In genomic region chr7:76397409-76398183, GRCh38 we compare ENCODE assay signal across 1 cellular context.
TF ChIP-seq lines count a peak whose summit lies in the region.

No MANE protein-coding gene starts in this region.

TF ChIP-seq in K562, 482 proteins besides CTCF, POLR2A, EP300 and RAD21 (continued from another document and continues in another):
- peak; percentile 99 for TF ChIP-seq MGA (IDR thresholded peaks at IDR 0.05)
- peak; percentile 51; the same call in 1 of the 2 replicates for TF ChIP-seq ZKSCAN1 (IDR thresholded peaks at IDR 0.05; ENCODE audit: low read depth, low read length)
- TF ChIP-seq, protein P1, sequence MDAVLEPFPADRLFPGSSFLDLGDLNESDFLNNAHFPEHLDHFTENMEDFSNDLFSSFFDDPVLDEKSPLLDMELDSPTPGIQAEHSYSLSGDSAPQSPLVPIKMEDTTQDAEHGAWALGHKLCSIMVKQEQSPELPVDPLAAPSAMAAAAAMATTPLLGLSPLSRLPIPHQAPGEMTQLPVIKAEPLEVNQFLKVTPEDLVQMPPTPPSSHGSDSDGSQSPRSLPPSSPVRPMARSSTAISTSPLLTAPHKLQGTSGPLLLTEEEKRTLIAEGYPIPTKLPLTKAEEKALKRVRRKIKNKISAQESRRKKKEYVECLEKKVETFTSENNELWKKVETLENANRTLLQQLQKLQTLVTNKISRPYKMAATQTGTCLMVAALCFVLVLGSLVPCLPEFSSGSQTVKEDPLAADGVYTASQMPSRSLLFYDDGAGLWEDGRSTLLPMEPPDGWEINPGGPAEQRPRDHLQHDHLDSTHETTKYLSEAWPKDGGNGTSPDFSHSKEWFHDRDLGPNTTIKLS (IDR thresholded peaks at IDR 0.05; ENCODE audit: borderline replicate concordance, low read depth), result peak; percentile 48; the same call in 1 of the 2 replicates
- no peak for TF ChIP-seq NUFIP1 (IDR thresholded peaks at IDR 0.05; ENCODE audit: partially characterized antibody)
- TF ChIP-seq ZNF175 (CRISPR knock-in tag; IDR thresholded peaks at IDR 0.05; ENCODE audit: low read depth), result no peak
- no peak; the same call in 1 of the 2 replicates for TF ChIP-seq MYNN (IDR thresholded peaks at IDR 0.05)
- no peak for TF ChIP-seq MYNN (CRISPR knock-in tag; IDR thresholded peaks at IDR 0.05)
- no peak for TF ChIP-seq ID3 (CRISPR knock-in tag; IDR thresholded peaks at IDR 0.05)
- TF ChIP-seq ID3 (tag; IDR thresholded peaks at IDR 0.05), result peak; percentile 85
- 0 out of 2 replicates have a peak, but pooled peaks have one; percentile 59 for TF ChIP-seq ZNF57 (CRISPR knock-in tag; IDR thresholded peaks at IDR 0.05)
- 0 out of 2 replicates have a peak, but pooled peaks have one; percentile 16 for TF ChIP-seq NFE2 (IDR thresholded peaks at IDR 0.05; ENCODE audit: low read depth)
- TF ChIP-seq EP400 (IDR thresholded peaks at IDR 0.05), result peak; percentile 95
- TF ChIP-seq RHOXF2B (CRISPR knock-in tag; conservative IDR thresholded peaks at IDR 0.05), result peak; percentile 43; the same call in 1 of the 2 replicates
- TF ChIP-seq SUPT5H (IDR thresholded peaks at IDR 0.05), result peak; percentile 82
- TF ChIP-seq, protein P2, sequence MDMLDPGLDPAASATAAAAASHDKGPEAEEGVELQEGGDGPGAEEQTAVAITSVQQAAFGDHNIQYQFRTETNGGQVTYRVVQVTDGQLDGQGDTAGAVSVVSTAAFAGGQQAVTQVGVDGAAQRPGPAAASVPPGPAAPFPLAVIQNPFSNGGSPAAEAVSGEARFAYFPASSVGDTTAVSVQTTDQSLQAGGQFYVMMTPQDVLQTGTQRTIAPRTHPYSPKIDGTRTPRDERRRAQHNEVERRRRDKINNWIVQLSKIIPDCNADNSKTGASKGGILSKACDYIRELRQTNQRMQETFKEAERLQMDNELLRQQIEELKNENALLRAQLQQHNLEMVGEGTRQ (CRISPR knock-in tag; IDR thresholded peaks at IDR 0.05), result peak; percentile 39; the same call in 1 of the 2 replicates
- TF ChIP-seq, protein P3, sequence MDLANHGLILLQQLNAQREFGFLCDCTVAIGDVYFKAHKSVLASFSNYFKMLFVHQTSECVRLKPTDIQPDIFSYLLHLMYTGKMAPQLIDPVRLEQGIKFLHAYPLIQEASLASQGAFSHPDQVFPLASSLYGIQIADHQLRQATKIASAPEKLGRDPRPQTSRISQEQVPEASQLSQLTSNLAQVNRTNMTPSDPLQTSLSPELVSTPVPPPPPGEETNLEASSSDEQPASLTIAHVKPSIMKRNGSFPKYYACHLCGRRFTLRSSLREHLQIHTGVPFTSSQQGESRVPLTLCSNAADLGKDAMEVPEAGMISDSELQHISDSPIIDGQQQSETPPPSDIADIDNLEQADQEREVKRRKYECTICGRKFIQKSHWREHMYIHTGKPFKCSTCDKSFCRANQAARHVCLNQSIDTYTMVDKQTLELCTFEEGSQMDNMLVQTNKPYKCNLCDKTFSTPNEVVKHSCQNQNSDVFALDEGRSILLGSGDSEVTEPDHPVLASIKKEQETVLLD (IDR thresholded peaks at IDR 0.05), result peak; percentile 66; the same call in 1 of the 2 replicates
- TF ChIP-seq, protein P4, sequence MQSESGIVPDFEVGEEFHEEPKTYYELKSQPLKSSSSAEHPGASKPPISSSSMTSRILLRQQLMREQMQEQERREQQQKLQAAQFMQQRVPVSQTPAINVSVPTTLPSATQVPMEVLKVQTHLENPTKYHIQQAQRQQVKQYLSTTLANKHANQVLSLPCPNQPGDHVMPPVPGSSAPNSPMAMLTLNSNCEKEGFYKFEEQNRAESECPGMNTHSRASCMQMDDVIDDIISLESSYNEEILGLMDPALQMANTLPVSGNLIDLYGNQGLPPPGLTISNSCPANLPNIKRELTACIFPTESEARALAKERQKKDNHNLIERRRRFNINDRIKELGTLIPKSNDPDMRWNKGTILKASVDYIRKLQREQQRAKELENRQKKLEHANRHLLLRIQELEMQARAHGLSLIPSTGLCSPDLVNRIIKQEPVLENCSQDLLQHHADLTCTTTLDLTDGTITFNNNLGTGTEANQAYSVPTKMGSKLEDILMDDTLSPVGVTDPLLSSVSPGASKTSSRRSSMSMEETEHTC (IDR thresholded peaks at IDR 0.05), result peak; percentile 62
- TF ChIP-seq HDAC1 (IDR thresholded peaks at IDR 0.05), result peak in 1 of 2 experiments; percentile 90; a peak in 2 of 4 replicates
- no peak; the same call in 1 of the 2 replicates for TF ChIP-seq ZNF407 (IDR thresholded peaks at IDR 0.05; ENCODE audit: low read depth)
- TF ChIP-seq SRSF9 (IDR thresholded peaks at IDR 0.05; ENCODE audit: borderline replicate concordance, low read depth, low read length), result no peak
- no peak for TF ChIP-seq SMARCB1 (IDR thresholded peaks at IDR 0.05; ENCODE audit: insufficient read length, low read depth)
- TF ChIP-seq ZNF146 (CRISPR knock-in tag; IDR thresholded peaks at IDR 0.05; ENCODE audit: unreplicated experiment), result peak; percentile 15
- TF ChIP-seq ZNF778 (CRISPR knock-in tag; IDR thresholded peaks at IDR 0.05), result no peak
- TF ChIP-seq ADNP (tag; IDR thresholded peaks at IDR 0.05), result 0 out of 2 replicates have a peak, but pooled peaks have one; percentile 49
- TF ChIP-seq ZNF511 (CRISPR knock-in tag; IDR thresholded peaks at IDR 0.05), result peak; percentile 96
- TF ChIP-seq KLF6 (CRISPR knock-in tag; IDR thresholded peaks at IDR 0.05; ENCODE audit: borderline replicate concordance), result peak; percentile 33; the same call in 1 of the 2 replicates
